In the genomic region with DNA sequence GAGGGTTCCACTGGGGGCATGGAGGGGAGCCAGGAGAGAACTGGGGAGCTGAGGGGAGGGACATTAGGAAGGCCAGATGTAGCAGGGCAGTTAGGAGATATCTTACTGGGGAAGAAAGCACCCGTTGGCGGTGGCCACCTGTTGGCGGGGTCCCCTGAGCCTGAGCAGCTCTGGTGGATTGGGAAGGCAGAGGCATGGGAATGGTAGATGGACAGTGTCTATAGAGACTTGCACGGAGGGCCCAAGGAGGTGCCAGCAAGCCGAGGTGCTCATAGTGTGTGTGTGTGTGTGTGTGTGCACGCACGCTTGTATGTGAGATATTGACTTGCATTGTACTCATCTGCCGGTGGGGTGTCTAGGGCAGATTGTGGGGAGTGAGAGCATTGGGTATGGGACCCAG, we compare ENCODE assay signal across 20 cellular contexts.
"Had no signal": no experiment of that assay in that cellular context is flagged by ENCODE, and none has a peak within 500 bp of the region (broad histone marks: within the 10 kb centered on the region; RNA-seq: fewer than 3 reads in every experiment).

No MANE protein-coding gene starts in this region.

- H3K4me3 Mint-ChIP-seq: mesothelial cell of epicardium; nephron; stimulated activated memory B cell treated with anti-CD40 and anti-IgM and Interleukin-4, amounts not matched to agents 10 μg/mL and 1 μg/mL and 100 μg/mL, for 72 hours; stimulated activated naive CD8-positive, alpha-beta T cell treated with anti-CD3 and anti-CD28 coated beads, Interleukin-15, Interleukin-2, amounts not matched to agents 100 ng/mL and 50 ng/mL, for 24 hours had no signal

- ATAC-seq: left lobe of liver; psoas muscle; right lobe of liver; stimulated activated memory B cell treated with anti-CD40 and anti-IgM and Interleukin-4, amounts not matched to agents 10 μg/mL and 1 μg/mL and 100 μg/mL, for 72 hours had no signal

- H3K9me3 Mint-ChIP-seq: stimulated activated naive CD8-positive, alpha-beta T cell treated with anti-CD3 and anti-CD28 coated beads, Interleukin-15, Interleukin-2, amounts not matched to agents 100 ng/mL and 50 ng/mL, for 24 hours had no signal

- DNase-seq: effector CD4-positive, alpha-beta T cell; kidney glomerular epithelial cell; mammary epithelial cell; psoas muscle; retina; right lobe of liver; spleen; stimulated activated CD4-positive, alpha-beta T cell treated with anti-CD3 and anti-CD28 coated beads, Interleukin-15, amount 100 ng/mL, for 24 hours; stimulated activated CD4-positive, alpha-beta T cell treated with anti-CD3 and anti-CD28 coated beads, Interleukin-1b, Interleukin-23, amount 100 ng/mL, for 48 hours; stimulated activated CD4-positive, alpha-beta T cell treated with anti-CD3 and anti-CD28 coated beads, Interleukin-4, amount 100 ng/mL, for 24 hours; tibial artery; upper lobe of left lung; uterus had no signal

- H3K4me3 ChIP-seq: coronary artery, psoas muscle, right lobe of liver, spleen, tibial artery, upper lobe of left lung, uterus had no signal

- H3K27ac ChIP-seq: coronary artery, neutrophil, psoas muscle, right lobe of liver, spleen, tibial artery, upper lobe of left lung, uterus had no signal

- H3K9me3 ChIP-seq: neutrophil, psoas muscle, right lobe of liver, upper lobe of left lung, uterus had no signal

- H3K27me3 ChIP-seq: neutrophil, right lobe of liver, spleen, tibial artery, upper lobe of left lung, uterus had no signal

- H3K27ac Mint-ChIP-seq: mesothelial cell of epicardium; nephron; stimulated activated memory B cell treated with anti-CD40 and anti-IgM and Interleukin-4, amounts not matched to agents 10 μg/mL and 1 μg/mL and 100 μg/mL, for 72 hours; stimulated activated naive CD8-positive, alpha-beta T cell treated with anti-CD3 and anti-CD28 coated beads, Interleukin-15, Interleukin-2, amounts not matched to agents 100 ng/mL and 50 ng/mL, for 24 hours had no signal

- H3K4me1 Mint-ChIP-seq: stimulated activated memory B cell treated with anti-CD40 and anti-IgM and Interleukin-4, amounts not matched to agents 10 μg/mL and 1 μg/mL and 100 μg/mL, for 72 hours had no signal

- H3K4me1 ChIP-seq: psoas muscle, right lobe of liver, tibial artery, upper lobe of left lung, uterus had no signal

- H3K36me3 ChIP-seq: neutrophil, right lobe of liver, spleen, tibial artery, upper lobe of left lung, uterus had no signal

- H3K27me3 Mint-ChIP-seq: stimulated activated naive CD8-positive, alpha-beta T cell treated with anti-CD3 and anti-CD28 coated beads, Interleukin-15, Interleukin-2, amounts not matched to agents 100 ng/mL and 50 ng/mL, for 24 hours had no signal

- H3K36me3 Mint-ChIP-seq: stimulated activated memory B cell treated with anti-CD40 and anti-IgM and Interleukin-4, amounts not matched to agents 10 μg/mL and 1 μg/mL and 100 μg/mL, for 72 hours had no signal
